ENCODE assay signal across 9 cellular contexts in the genomic region with DNA sequence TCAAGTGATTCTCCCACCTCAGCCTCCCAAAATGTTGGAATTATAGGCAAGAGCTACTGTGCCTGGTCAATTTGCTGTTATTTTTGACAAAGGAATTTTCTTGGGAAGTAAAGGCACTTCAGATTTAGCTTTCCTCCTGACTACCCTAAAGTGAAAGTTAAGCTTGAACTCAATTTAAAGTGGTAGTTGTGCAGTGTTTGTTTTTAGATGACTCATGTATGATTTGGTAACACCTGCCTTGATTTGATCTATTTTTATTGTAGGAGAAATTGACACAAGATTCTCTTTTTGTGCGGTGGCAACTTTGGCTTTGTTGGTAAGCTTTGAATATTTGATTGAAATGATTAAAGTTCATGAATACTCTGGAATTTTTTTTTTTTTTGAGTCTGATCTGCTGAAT. TPM values are rescaled to one million over a fixed set of nuclear protein-coding genes. Genes with fewer than 3 reads are reported as not detected.
DNase-seq lines count a peak whose midpoint lies in the region; ATAC-seq and TF ChIP-seq lines count a peak whose summit lies in the region.
"Had no signal": no experiment of that assay in that cellular context is flagged by ENCODE, and none has a peak within 500 bp of the region (broad histone marks: within the 10 kb centered on the region; RNA-seq: fewer than 3 reads in every experiment).

No MANE protein-coding gene starts in this region.

- H3K9me3 ChIP-seq in transverse colon (no peaks in the 10 kb centered on the region), aorta (ENCODE audit: control insufficient read depth, low read length) (no peaks in the 10 kb centered on the region)

- intact Hi-C loops in transverse colon (cut with DNase I; ENCODE audit: low total_unique reads) = no loop called here
- intact Hi-C loops in aorta (cut with DNase I) = no loop called here

- DNase-seq in activated T-cell treated with anti-CD3 and anti-CD28 coated beads, Interleukin-2, amount 50 U/mL, for 72 hours = no peak
- no peak for DNase-seq in activated T-cell treated with anti-CD3 and anti-CD28 coated beads, Interleukin-2, amount 50 U/mL, for 48 hours
- DNase-seq in T-helper 2 cell treated with Interferon-gamma antibody and Interleukin-4, amounts not matched to agents 5 μg/mL and 100 μg/mL, for 36 hours (ENCODE audit: low spot score) = no peak
- peak; percentile 51 for DNase-seq in fibroblast of villous mesenchyme (ENCODE audit: low read depth)
- no peak for DNase-seq in transverse colon
- no peak for DNase-seq in aorta
- no peak for DNase-seq in NCI-H524 (lab: John Stamatoyannopoulos, UW)

- no peak for ATAC-seq in activated T-cell treated with anti-CD3 and anti-CD28 coated beads, Interleukin-2, amount 50 U/mL, for 72 hours (replicated peaks in 1 of 2)
- ATAC-seq in HG02884 (IDR thresholded peaks at IDR 0.05; ENCODE audit: unreplicated experiment) = no peak
- ATAC-seq in aorta (ENCODE audit: low FRiP score) = no peak
- ATAC-seq: Right ventricle myocardium inferior had no signal

- no peak for TF ChIP-seq POLR2A in transverse colon (IDR thresholded peaks at IDR 0.05)

- peaks cover 0 to 47% (median 18%) of the 10 kb centered on the region in 4 donors for H3K36me3 ChIP-seq in transverse colon
- H3K36me3 ChIP-seq in aorta (ENCODE audit: control insufficient read depth in 1 of 2, insufficient read depth in 2 of 2, low read length in 1 of 2) = peaks cover 0 to 8% of the 10 kb centered on the region in 2 donors

- WGBS in transverse colon (ENCODE audit: low coverage in 1 of 2), 2 donors = 29 to 37% methylated on average over 1 of the region's 1 CpG
- WGBS in aorta, 2 donors = 70 to 74% methylated on average over 1 of the region's 1 CpG

- H3K27me3 Mint-ChIP-seq in activated T-cell treated with anti-CD3 and anti-CD28 coated beads, Interleukin-2, amount 50 U/mL, for 72 hours (ENCODE audit: low read depth) = no peaks in the 10 kb centered on the region
- no peaks in the 10 kb centered on the region for H3K27me3 Mint-ChIP-seq in T-helper 2 cell treated with Interferon-gamma antibody and Interleukin-4, amounts not matched to agents 5 μg/mL and 100 μg/mL, for 36 hours (ENCODE audit: low read depth)

- H3K4me3 ChIP-seq in fibroblast of villous mesenchyme (ENCODE audit: low read depth, low read length) = peak overlapping the region; percentile 1
- H3K4me3 ChIP-seq in transverse colon = peak overlapping the region in 1 of 4 donors; percentile 10
- no peak overlapping the region for H3K4me3 ChIP-seq in aorta (ENCODE audit: low read length in 2 of 2)

- H3K27me3 ChIP-seq in transverse colon = no peaks in the 10 kb centered on the region
- H3K27me3 ChIP-seq in aorta (ENCODE audit: control insufficient read depth in 1 of 2, insufficient read depth in 2 of 2, low read length in 1 of 2) = no peaks in the 10 kb centered on the region

- no peaks in the 10 kb centered on the region for H3K9me3 Mint-ChIP-seq in activated T-cell treated with anti-CD3 and anti-CD28 coated beads, Interleukin-2, amount 50 U/mL, for 72 hours
- H3K9me3 Mint-ChIP-seq in T-helper 2 cell treated with Interferon-gamma antibody and Interleukin-4, amounts not matched to agents 5 μg/mL and 100 μg/mL, for 36 hours = no peaks in the 10 kb centered on the region

- peaks cover 55% of the 10 kb centered on the region for H3K4me1 Mint-ChIP-seq in activated T-cell treated with anti-CD3 and anti-CD28 coated beads, Interleukin-2, amount 50 U/mL, for 72 hours (ENCODE audit: low read depth)
- peaks cover 40% of the 10 kb centered on the region for H3K4me1 Mint-ChIP-seq in T-helper 2 cell treated with Interferon-gamma antibody and Interleukin-4, amounts not matched to agents 5 μg/mL and 100 μg/mL, for 36 hours (ENCODE audit: low read depth)

- H3K27ac ChIP-seq in transverse colon (peak overlapping the region; percentile 59 to 72 (median 64)), aorta (ENCODE audit: low read depth in 1 of 2, low read length in 2 of 2) (no peak overlapping the region)

- no peak for TF ChIP-seq EP300 in transverse colon (IDR thresholded peaks at IDR 0.05; ENCODE audit: low read depth)

- in situ Hi-C loops in transverse colon (cut with MboI; ENCODE audit: low pct_ligation_motif_present in 1 of 4, low pct_unique_long_range_greater_than_20kb in 1 of 4, low sequenced_read_pairs in 3 of 4) = no loop called here

- H3K4me1 ChIP-seq in transverse colon (peaks cover 33 to 51% (median 43%) of the 10 kb centered on the region in 4 donors), aorta (ENCODE audit: control insufficient read depth in 1 of 2, insufficient read depth in 2 of 2, low read length in 2 of 2) (peaks cover 2 to 11% of the 10 kb centered on the region in 2 donors)

- peak overlapping the region; percentile 98 to 99 for H3K4me3 Mint-ChIP-seq in activated T-cell treated with anti-CD3 and anti-CD28 coated beads, Interleukin-2, amount 50 U/mL, for 72 hours
- peak overlapping the region; percentile 73 for H3K4me3 Mint-ChIP-seq in T-helper 2 cell treated with Interferon-gamma antibody and Interleukin-4, amounts not matched to agents 5 μg/mL and 100 μg/mL, for 36 hours

- TF ChIP-seq CTCF in fibroblast of villous mesenchyme (IDR thresholded peaks at IDR 0.05; ENCODE audit: insufficient read depth, low read depth, low read length) = no peak
- no peak for TF ChIP-seq CTCF in transverse colon (IDR thresholded peaks at IDR 0.05)

- H3K36me3 Mint-ChIP-seq in activated T-cell treated with anti-CD3 and anti-CD28 coated beads, Interleukin-2, amount 50 U/mL, for 72 hours (ENCODE audit: insufficient read depth in 2 of 2) = peaks cover 20 to 79% of the 10 kb centered on the region in 2 donors
- peaks cover 84% of the 10 kb centered on the region for H3K36me3 Mint-ChIP-seq in T-helper 2 cell treated with Interferon-gamma antibody and Interleukin-4, amounts not matched to agents 5 μg/mL and 100 μg/mL, for 36 hours (ENCODE audit: low read depth)

- H3K27ac Mint-ChIP-seq in activated T-cell treated with anti-CD3 and anti-CD28 coated beads, Interleukin-2, amount 50 U/mL, for 72 hours = peak overlapping the region; percentile 100
- H3K27ac Mint-ChIP-seq in T-helper 2 cell treated with Interferon-gamma antibody and Interleukin-4, amounts not matched to agents 5 μg/mL and 100 μg/mL, for 36 hours = peak overlapping the region; percentile 20

RNA-seq across cellular contexts. Expression of a gene that starts 5.0 kb away (rescaled TPM):
- 100 to 1,000 TPM; 133 to 156 TPM for total RNA-seq in activated T-cell treated with anti-CD3 and anti-CD28 coated beads, Interleukin-2, amount 50 U/mL, for 72 hours
- 83.8 and 91.5 TPM in 2 replicates for total RNA-seq in fibroblast of villous mesenchyme
- 100 to 1,000 TPM in 1 of 4 donors, 10 to 100 TPM in 3; 21.3 to 126 (median 68.4) TPM for total RNA-seq in transverse colon
- total RNA-seq in aorta = 10 to 100 TPM; 53.7 to 77.3 TPM
- polyA plus RNA-seq in aorta = 10 to 100 TPM; 53.2 to 72.9 TPM

RNA-seq across cellular contexts. Expression of a gene that starts 5.7 kb away (rescaled TPM):
- total RNA-seq in activated T-cell treated with anti-CD3 and anti-CD28 coated beads, Interleukin-2, amount 50 U/mL, for 72 hours = under 1 TPM; 0.65 to 0.99 TPM
- total RNA-seq in fibroblast of villous mesenchyme (under 0.01 and 0.43 TPM in 2 replicates), transverse colon (under 1 TPM in 2 of 4 donors, not detected in 2; 0.20 to 0.48 TPM), aorta (under 1 TPM; 0.68 to 0.72 TPM)
- polyA plus RNA-seq in aorta = under 1 TPM in 1 of 2 donors, not detected in 1; 0.46 TPM

Comparison
In these comparisons a context has a peak if more than half of its experiments do, and no peak if none do; other contexts are left out.
1. H3K27ac ChIP-seq: peak in transverse colon (4 of 4); none in aorta (0 of 2).